18 cellular contexts compared by ENCODE assay signal in genomic region chrX:44971674-44972073, GRCh38.
DNase-seq lines count a peak whose midpoint lies in the region; ATAC-seq and TF ChIP-seq lines count a peak whose summit lies in the region.
"Had no signal": no experiment of that assay in that cellular context is flagged by ENCODE, and none has a peak within 500 bp of the region (broad histone marks: within the 10 kb centered on the region; RNA-seq: fewer than 3 reads in every experiment).

No MANE protein-coding gene starts in this region.

- H3K27me3 ChIP-seq in cardiac muscle cell (no peaks in the 10 kb centered on the region), right atrium auricular region (no peaks in the 10 kb centered on the region), endodermal cell (ENCODE audit: control insufficient read depth, insufficient read depth, low read length, poor library complexity, severe bottlenecking) (no peaks in the 10 kb centered on the region), foreskin keratinocyte (no peaks in the 10 kb centered on the region), esophagus squamous epithelium (no peaks in the 10 kb centered on the region)
- H3K27me3 ChIP-seq: BLaER1 treated with 17β-estradiol and CSF1 and Interleukin-3, amounts not matched to agents 10 nM and 100 nM had no signal

- H3K36me3 Mint-ChIP-seq in endodermal cell (ENCODE audit: low read depth) (peaks cover 57% of the 10 kb centered on the region), progenitor cell of endocrine pancreas (ENCODE audit: insufficient read depth) (peaks cover 31% of the 10 kb centered on the region)

- peaks cover 1% of the 10 kb centered on the region for H3K4me1 Mint-ChIP-seq in endodermal cell
- peaks cover 24% of the 10 kb centered on the region for H3K4me1 Mint-ChIP-seq in progenitor cell of endocrine pancreas (ENCODE audit: low read depth)

- H3K4me3 ChIP-seq in cardiac muscle cell (peak overlapping the region; percentile 11), right atrium auricular region (no peak overlapping the region), endodermal cell (ENCODE audit: low read length) (no peak overlapping the region), esophagus squamous epithelium (no peak overlapping the region)
- H3K4me3 ChIP-seq: BLaER1 treated with 17β-estradiol and CSF1 and Interleukin-3, amounts not matched to agents 10 nM and 100 nM; PC-9 had no signal

- no peak for ATAC-seq in foreskin keratinocyte

- intact Hi-C loops in esophagus squamous epithelium (cut with DNase I), result no loop called here

- H3K27me3 Mint-ChIP-seq in endodermal cell (ENCODE audit: insufficient read depth), result no peaks in the 10 kb centered on the region
- no peaks in the 10 kb centered on the region for H3K27me3 Mint-ChIP-seq in progenitor cell of endocrine pancreas

- H3K9me3 ChIP-seq in cardiac muscle cell (ENCODE audit: low read depth) (no peaks in the 10 kb centered on the region), right atrium auricular region (peaks cover 4 to 16% of the 10 kb centered on the region in 2 donors), endodermal cell (ENCODE audit: control insufficient read depth, low read length) (peaks cover 35% of the 10 kb centered on the region), esophagus squamous epithelium (peaks cover 0 to 5% (median 0%) of the 10 kb centered on the region in 3 donors)

- peak overlapping the region; percentile 9 for H3K4me3 Mint-ChIP-seq in endodermal cell
- H3K4me3 Mint-ChIP-seq in progenitor cell of endocrine pancreas (ENCODE audit: low read depth), result peak overlapping the region; percentile 54

- 82% methylated on average over 8 of the region's 8 CpGs; no CpG with 5 or more reads in 1 of the 2 experiments for whole genome bisulfite sequencing in endodermal cell (ENCODE audit: insufficient coverage in 1 of 2, insufficient read length in 1 of 2), 2 experiments
- WGBS in esophagus squamous epithelium, 2 donors, result 79 to 84% methylated on average over 6 to 8 of the region's 8 CpGs

- H3K36me3 ChIP-seq in cardiac muscle cell, result no peaks in the 10 kb centered on the region
- no peaks in the 10 kb centered on the region for H3K36me3 ChIP-seq in right atrium auricular region
- peaks cover 55% of the 10 kb centered on the region for H3K36me3 ChIP-seq in endodermal cell (ENCODE audit: control insufficient read depth, insufficient read depth, low read length)
- peaks cover 0 to 5% (median 0%) of the 10 kb centered on the region in 3 donors for H3K36me3 ChIP-seq in esophagus squamous epithelium

- H3K27ac ChIP-seq in cardiac muscle cell (peak overlapping the region; percentile 85), right atrium auricular region (peak overlapping the region in 1 of 2 donors; percentile 8), endodermal cell (ENCODE audit: low read depth, low read length) (no peak overlapping the region), foreskin keratinocyte (no peak overlapping the region), esophagus squamous epithelium (no peak overlapping the region)
- H3K27ac ChIP-seq: BLaER1 treated with 17β-estradiol and CSF1 and Interleukin-3, amounts not matched to agents 10 nM and 100 nM; PC-9 had no signal

- no peak for TF ChIP-seq POLR2A in esophagus squamous epithelium (IDR thresholded peaks at IDR 0.05)

- DNase-seq in cardiac muscle cell (ENCODE audit: low read depth in 1 of 2, low spot score in 1 of 2) (peak; percentile 6 to 62), right atrium auricular region (ENCODE audit: low spot score) (no peak), HUDEP-2 (lab: John Stamatoyannopoulos, UW; ENCODE audit: unreplicated experiment in 76 of 76) (peak in 61 of 76 experiments; percentile 0 to 58 (median 11)), endodermal cell (no peak), progenitor cell of endocrine pancreas (ENCODE audit: low spot score, unreplicated experiment) (no peak), foreskin keratinocyte (no peak), DMS114 treated with DMSO at 0.1 percent for 48 hours (lab: John Stamatoyannopoulos, UW; ENCODE audit: unreplicated experiment) (no peak), esophagus squamous epithelium (lab: John Stamatoyannopoulos, UW) (no peak)
- DNase-seq: DMS153, EL, KBM-7, NCI-H1417 treated with DMSO at 0.1 percent for 48 hours, NCI-H2029, NCI-H2171, NCI-H510A treated with DMSO at 0.1 percent for 48 hours, NCI-H82, PC-9 had no signal

- TF ChIP-seq CTCF in cardiac muscle cell (IDR thresholded peaks at IDR 0.05; ENCODE audit: low read depth, low read length), result no peak
- TF ChIP-seq CTCF in right atrium auricular region (IDR thresholded peaks at IDR 0.05), result no peak
- no peak for TF ChIP-seq CTCF in endodermal cell (conservative IDR thresholded peaks at IDR 0.05)
- no peak for TF ChIP-seq CTCF in progenitor cell of endocrine pancreas (IDR thresholded peaks at IDR 0.05; ENCODE audit: unreplicated experiment)
- no peak for TF ChIP-seq CTCF in foreskin keratinocyte (conservative IDR thresholded peaks at IDR 0.05)
- no peak for TF ChIP-seq CTCF in esophagus squamous epithelium (IDR thresholded peaks at IDR 0.05)

- H3K27ac Mint-ChIP-seq in endodermal cell (peak overlapping the region; percentile 75), progenitor cell of endocrine pancreas (peak overlapping the region; percentile 96)

- H3K9me3 Mint-ChIP-seq in endodermal cell (peaks cover 54% of the 10 kb centered on the region), progenitor cell of endocrine pancreas (ENCODE audit: low read depth) (peaks cover 38% of the 10 kb centered on the region)

- peaks cover 24% of the 10 kb centered on the region for H3K4me1 ChIP-seq in cardiac muscle cell (ENCODE audit: low read depth)
- H3K4me1 ChIP-seq in right atrium auricular region, result peaks cover 0 to 8% of the 10 kb centered on the region in 2 donors
- no peaks in the 10 kb centered on the region for H3K4me1 ChIP-seq in endodermal cell (ENCODE audit: control insufficient read depth, insufficient read depth, low read length)
- peaks cover 16% of the 10 kb centered on the region for H3K4me1 ChIP-seq in foreskin keratinocyte
- H3K4me1 ChIP-seq in esophagus squamous epithelium, result peaks cover 0 to 8% (median 0%) of the 10 kb centered on the region in 3 donors

- no peak overlapping the region for H3K9ac ChIP-seq in endodermal cell (ENCODE audit: extremely low read depth, low read length, poor library complexity, severe bottlenecking)
- H3K9ac ChIP-seq: BLaER1 treated with 17β-estradiol and CSF1 and Interleukin-3, amounts not matched to agents 10 nM and 100 nM had no signal

Comparison
In these comparisons a context has a peak if more than half of its experiments do, and no peak if none do; other contexts are left out.
1. DNase-seq: peak in cardiac muscle cell (2 of 2) and HUDEP-2 (61 of 76); none in right atrium auricular region (single experiment), endodermal cell (single experiment), progenitor cell of endocrine pancreas (single experiment), foreskin keratinocyte (0 of 2), DMS114 treated with DMSO at 0.1 percent for 48 hours (single experiment) and esophagus squamous epithelium (single experiment).